Comparison of ENCODE assay signal across 8 cellular contexts in genomic region chr14:63039800-63040380, GRCh38. TPM values are rescaled to one million over a fixed set of nuclear protein-coding genes. Genes with fewer than 3 reads are reported as not detected.
A peak's percentile ranks its signal among the peaks of the same experiment; 100 is the strongest.
DNase-seq lines count a peak whose midpoint lies in the region; ATAC-seq and TF ChIP-seq lines count a peak whose summit lies in the region.

No MANE protein-coding gene starts in this region.

- no peak overlapping the region for H3K4me2 ChIP-seq in hepatocyte

- DNase-seq in BJ (ENCODE audit: low read depth) (peak; percentile 1), RPMI8226 (peak; percentile 12), hepatocyte (ENCODE audit: low spot score) (peak; percentile 81), T1000 (lab: John Stamatoyannopoulos, UW) (no peak), cerebellar nuclear complex (lab: John Stamatoyannopoulos, UW) (no peak)

- H3K4me1 ChIP-seq in hepatocyte (ENCODE audit: insufficient read depth), result no peaks in the 10 kb centered on the region

- peak; percentile 19; the same call in 1 of the 2 replicates for TF ChIP-seq CTCF in BJ (IDR thresholded peaks at IDR 0.05; ENCODE audit: insufficient read depth, low read depth, low read length)
- peak; percentile 75 for TF ChIP-seq CTCF in hepatocyte (IDR thresholded peaks at IDR 0.05; ENCODE audit: poor library complexity)

- H3K27me3 ChIP-seq in BJ (ENCODE audit: control insufficient read depth, insufficient read depth, low read length) (peaks cover 3% of the 10 kb centered on the region), hepatocyte (peaks cover 35% of the 10 kb centered on the region)

- H3K36me3 ChIP-seq in BJ (ENCODE audit: control insufficient read depth, insufficient read depth, low read length) (no peaks in the 10 kb centered on the region), hepatocyte (replicated peaks; ENCODE audit: insufficient read depth, low read depth) (no peaks in the 10 kb centered on the region)

- POLR2A ChIA-PET in BJ (lab: Charles Lee), result no interaction called here

- H3K27ac ChIP-seq in hepatocyte, result no peak overlapping the region

- no peak overlapping the region for H2AFZ ChIP-seq in hepatocyte

- 5% methylated on average over 3 of the region's 3 CpGs for WGBS in hepatocyte (ENCODE audit: low lambda C conversion rate, missing lambda C conversion rate)

- H3K9me2 ChIP-seq in hepatocyte (replicated peaks; ENCODE audit: insufficient read depth), result no peaks in the 10 kb centered on the region

- TF ChIP-seq EP300 in Ishikawa (IDR thresholded peaks at IDR 0.05; ENCODE audit: borderline replicate concordance), result no peak

- no peaks in the 10 kb centered on the region for H3K79me2 ChIP-seq in hepatocyte

- no peak for ATAC-seq in GM21723 (IDR thresholded peaks at IDR 0.05; ENCODE audit: unreplicated experiment)
- ATAC-seq in GM19324 (IDR thresholded peaks at IDR 0.05; ENCODE audit: low FRiP score, unreplicated experiment), result no peak

- no peaks in the 10 kb centered on the region for H3K9me3 ChIP-seq in hepatocyte (ENCODE audit: low read depth)

- no peaks in the 10 kb centered on the region for H4K20me1 ChIP-seq in hepatocyte (ENCODE audit: insufficient read depth, poor library complexity, severe bottlenecking)

- peak; percentile 35; the same call in 1 of the 2 replicates for TF ChIP-seq RAD21 in Ishikawa (IDR thresholded peaks at IDR 0.05; ENCODE audit: low read depth)

- H3K4me3 ChIP-seq in BJ (ENCODE audit: low read depth, low read length) (no peak overlapping the region), hepatocyte (no peak overlapping the region)

- CTCF ChIA-PET in BJ (lab: Yijun Ruan, JAX), result no interaction called here

TF ChIP-seq in Ishikawa, 13 proteins besides CTCF, POLR2A, EP300 and RAD21:
- TF ChIP-seq CEBPB (IDR thresholded peaks at IDR 0.05) (no peak), EGR1 (IDR thresholded peaks at IDR 0.05) (no peak), MAX (IDR thresholded peaks at IDR 0.05) (no peak), CREB1 (IDR thresholded peaks at IDR 0.05; ENCODE audit: low read depth) (no peak), YY1 (IDR thresholded peaks at IDR 0.05; ENCODE audit: low read depth) (no peak), TAF1 (IDR thresholded peaks at IDR 0.05; ENCODE audit: low read depth) (no peak), TCF12 (IDR thresholded peaks at IDR 0.05; ENCODE audit: low read depth) (no peak), REST (IDR thresholded peaks at IDR 0.05; ENCODE audit: low read depth) (no peak), USF1 (IDR thresholded peaks at IDR 0.05) (no peak), ZBTB7A (IDR thresholded peaks at IDR 0.05; ENCODE audit: low read depth) (no peak), TEAD4 (IDR thresholded peaks at IDR 0.05) (no peak), NFIC (IDR thresholded peaks at IDR 0.05) (no peak), FOXM1 (IDR thresholded peaks at IDR 0.05; ENCODE audit: borderline replicate concordance, low read depth) (no peak)

RNA-seq across cellular contexts. Expression of gene KCNH5, which starts 5.4 kb away (rescaled TPM):
- polyA plus RNA-seq in BJ (2011; rRNA removed), result 0.02 and 0.05 TPM in 2 replicates
- 0.33 and 0.41 TPM in 2 replicates for polyA minus RNA-seq in BJ (2011; rRNA and poly(A)+ RNA removed)
- 1.3 and 1.9 TPM in 2 replicates for total RNA-seq in hepatocyte
- 0.36 and 0.51 TPM in 2 replicates for polyA plus RNA-seq in hepatocyte

Comparison
In these comparisons a context has a peak if more than half of its experiments do, and no peak if none do; other contexts are left out.
1. DNase-seq: peak in BJ (single experiment), RPMI8226 (single experiment) and hepatocyte (single experiment); none in T1000 (single experiment) and cerebellar nuclear complex (0 of 2).